ENCODE assay signal across 8 cellular contexts in the genomic region with DNA sequence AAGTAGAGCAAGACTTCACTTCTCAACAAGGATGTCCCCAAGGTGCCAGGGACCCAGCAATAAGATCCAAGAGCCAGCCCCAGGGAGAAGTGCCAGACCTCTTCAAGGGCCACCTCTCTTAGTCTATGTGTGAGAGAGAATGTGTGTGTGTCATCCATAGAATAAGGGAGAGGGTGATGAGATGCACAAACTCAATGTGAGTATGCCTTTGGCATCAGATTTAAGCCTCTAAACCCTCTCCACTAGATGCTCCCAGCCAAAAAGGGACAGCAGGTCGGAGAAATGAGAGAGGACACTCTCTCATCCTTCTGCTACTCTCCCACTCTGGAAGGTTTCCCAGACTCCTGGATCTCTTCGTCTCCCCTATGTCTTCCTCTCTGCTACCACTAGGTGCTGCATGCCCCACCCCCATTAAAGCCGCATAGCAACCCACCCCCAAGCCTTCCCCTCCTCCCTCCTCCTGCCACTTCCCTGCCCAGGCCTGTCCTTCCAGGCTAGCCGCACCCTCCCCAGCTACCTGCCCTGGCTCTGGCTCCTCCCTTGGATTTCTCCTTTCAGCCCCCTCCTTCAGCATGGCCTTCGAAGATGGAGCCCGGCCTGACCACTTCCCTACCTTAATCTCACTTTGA. TPM values are rescaled to one million over a fixed set of nuclear protein-coding genes. Genes with fewer than 3 reads are reported as not detected.
A peak's percentile ranks its signal among the peaks of the same experiment; 100 is the strongest.
DNase-seq lines count a peak whose midpoint lies in the region; ATAC-seq and TF ChIP-seq lines count a peak whose summit lies in the region.

No MANE protein-coding gene starts in this region.

- no peaks in the 10 kb centered on the region for H3K27me3 Mint-ChIP-seq in activated naive CD8-positive, alpha-beta T cell

- no peaks in the 10 kb centered on the region for H3K36me3 Mint-ChIP-seq in activated naive CD8-positive, alpha-beta T cell

- peaks cover 66% of the 10 kb centered on the region for H3K4me1 Mint-ChIP-seq in activated naive CD8-positive, alpha-beta T cell (ENCODE audit: low read depth)

- DNase-seq in Right ventricle myocardium superior (peak; percentile 25), left ventricle myocardium superior (no peak), iPS-NIHi7 (ENCODE audit: extremely low spot score) (peak; percentile 83), ureter (ENCODE audit: low spot score) (peak; percentile 88), erythroblast (lab: John Stamatoyannopoulos, UW) (no peak), kidney glomerular epithelial cell (lab: John Stamatoyannopoulos, UW) (no peak), putamen (ENCODE audit: low spot score) (no peak)

- ATAC-seq in Right ventricle myocardium superior (ENCODE audit: poor library complexity) (no peak), left ventricle myocardium superior (no peak)

- intact Hi-C loops in Right ventricle myocardium superior (cut with DNase I) (no loop called here), left ventricle myocardium superior (cut with micrococcal nuclease) (no loop called here)

- peak overlapping the region; percentile 64 for H3K4me3 Mint-ChIP-seq in activated naive CD8-positive, alpha-beta T cell

- H3K27ac Mint-ChIP-seq in activated naive CD8-positive, alpha-beta T cell: peak overlapping the region; percentile 87

- no peak for TF ChIP-seq POLR2A in erythroblast (IDR thresholded peaks at IDR 0.05; ENCODE audit: low read length)

- H3K9me3 Mint-ChIP-seq in activated naive CD8-positive, alpha-beta T cell (ENCODE audit: low read depth): no peaks in the 10 kb centered on the region

RNA-seq across cellular contexts. Expression of gene RARG, which starts 7.6 kb away (rescaled TPM):
- total RNA-seq in Right ventricle myocardium superior (15.4 TPM), left ventricle myocardium superior (16.9 TPM), ureter (101 TPM)

RNA-seq across cellular contexts. Expression of gene ITGB7, which starts 17.3 kb away (rescaled TPM):
- total RNA-seq in Right ventricle myocardium superior: 0.97 TPM
- 1.3 TPM for total RNA-seq in left ventricle myocardium superior
- 15.8 TPM for total RNA-seq in ureter

RNA-seq across cellular contexts. Expression of gene CSAD, which starts 43.7 kb away (rescaled TPM):
- total RNA-seq in Right ventricle myocardium superior (8.2 TPM), left ventricle myocardium superior (9.6 TPM), ureter (65.7 TPM)

RNA-seq across cellular contexts. Expression of gene ESPL1, which starts 43.7 kb away (rescaled TPM):
- total RNA-seq in Right ventricle myocardium superior (0.81 TPM), left ventricle myocardium superior (0.17 TPM), ureter (2.3 TPM)

RNA-seq across cellular contexts. Expression of gene ZNF740, which starts 43.9 kb away (rescaled TPM):
- total RNA-seq in Right ventricle myocardium superior (29.4 TPM), left ventricle myocardium superior (31.6 TPM), ureter (56.8 TPM)

Comparison
In these comparisons a context has a peak if more than half of its experiments do, and no peak if none do; other contexts are left out.
1. DNase-seq: peak in Right ventricle myocardium superior (single experiment), iPS-NIHi7 (single experiment) and ureter (single experiment); none in left ventricle myocardium superior (single experiment), erythroblast (0 of 2), kidney glomerular epithelial cell (single experiment) and putamen (single experiment).